Comparison of ENCODE assay signal across 8 cellular contexts in the genomic region with DNA sequence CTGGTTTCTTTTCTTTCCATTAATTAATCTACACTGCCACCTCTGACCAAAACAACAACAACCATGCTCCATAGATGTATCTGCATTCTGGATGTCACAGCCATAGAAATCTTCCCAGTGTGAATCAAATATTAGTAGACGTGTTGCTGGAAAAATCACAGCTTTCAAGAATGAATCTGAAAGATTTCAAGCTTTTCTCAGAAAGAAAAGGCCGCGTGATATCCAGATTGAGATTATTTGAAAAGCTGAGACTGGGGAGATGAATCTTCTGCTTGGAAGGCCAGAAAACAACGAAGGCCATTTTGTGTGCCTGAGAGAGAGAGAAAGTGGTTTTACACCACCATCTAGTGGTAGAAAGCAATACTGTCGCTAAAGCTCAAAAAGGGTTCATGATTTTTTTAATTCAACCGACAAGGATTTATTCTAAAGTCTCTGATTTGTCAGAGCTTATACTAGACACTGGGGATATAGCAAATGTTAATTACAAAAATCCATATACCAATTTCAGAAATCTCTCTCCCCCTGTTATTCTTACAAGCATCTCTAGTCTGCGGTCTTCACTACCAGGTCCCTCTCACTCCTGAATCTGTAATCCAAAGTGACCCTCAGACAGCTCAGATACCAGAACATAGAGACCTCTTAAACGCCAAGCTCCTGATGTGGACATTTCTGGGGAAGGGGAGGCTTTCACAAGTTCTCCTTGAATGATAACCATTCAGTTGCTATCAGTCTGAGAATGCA.
DNase-seq lines count a peak whose midpoint lies in the region; ATAC-seq, FAIRE-seq and TF ChIP-seq lines count a peak whose summit lies in the region.

No MANE protein-coding gene starts in this region.

- H3K9me3 Mint-ChIP-seq in activated T-helper 1 cell treated with anti-CD3 and anti-CD28 coated beads, Interleukin-12 subunit alpha, Interleukin-12 subunit beta, Interleukin-2, Interleukin-4 antibody, amounts not matched to agents 30 ng/mL and 10 ng/mL and 1 ng/mL, durations not matched to agents 14 hours and 24 hours and 36 hours: no peaks in the 10 kb centered on the region

- 17 to 19% methylated on average over 6 to 8 of the region's 8 CpGs for WGBS in gastroesophageal sphincter (ENCODE audit: low coverage in 1 of 2), 2 donors
- 15 to 19% methylated on average over 8 of the region's 8 CpGs for WGBS in pancreas, 2 donors

- no peak for TF ChIP-seq EP300 in gastroesophageal sphincter (IDR thresholded peaks at IDR 0.05)

- peaks cover 32% of the 10 kb centered on the region for H3K4me1 Mint-ChIP-seq in activated T-helper 1 cell treated with anti-CD3 and anti-CD28 coated beads, Interleukin-12 subunit alpha, Interleukin-12 subunit beta, Interleukin-2, Interleukin-4 antibody, amounts not matched to agents 30 ng/mL and 10 ng/mL and 1 ng/mL, durations not matched to agents 14 hours and 24 hours and 36 hours (ENCODE audit: low read depth)

- ATAC-seq in GM19452 (IDR thresholded peaks at IDR 0.05; ENCODE audit: unreplicated experiment): peak; percentile 50
- ATAC-seq in HG03442 (IDR thresholded peaks at IDR 0.05; ENCODE audit: unreplicated experiment): peak; percentile 41
- peak; percentile 57 for ATAC-seq in gastroesophageal sphincter
- ATAC-seq in pancreas: peak; percentile 73 to 93 (median 90)

- no peaks in the 10 kb centered on the region for H4K20me1 ChIP-seq in DOHH2 (ENCODE audit: control insufficient read depth, insufficient read depth, low read depth, low read length)

- H3K27me3 ChIP-seq in DOHH2 (ENCODE audit: control insufficient read depth, low read length) (peaks cover 5% of the 10 kb centered on the region; the same call in 1 of the 2 replicates), gastroesophageal sphincter (no peaks in the 10 kb centered on the region), pancreas (no peaks in the 10 kb centered on the region)

- peak; percentile 67 for TF ChIP-seq CTCF in DOHH2 (IDR thresholded peaks at IDR 0.05; ENCODE audit: low read depth, low read length, poor library complexity, severe bottlenecking)
- peak; percentile 80 to 94 (median 90) for TF ChIP-seq CTCF in gastroesophageal sphincter (IDR thresholded peaks at IDR 0.05)
- TF ChIP-seq CTCF in pancreas (IDR thresholded peaks at IDR 0.05): peak; percentile 58 to 80 (median 68)

- H3K4me3 Mint-ChIP-seq in activated T-helper 1 cell treated with anti-CD3 and anti-CD28 coated beads, Interleukin-12 subunit alpha, Interleukin-12 subunit beta, Interleukin-2, Interleukin-4 antibody, amounts not matched to agents 30 ng/mL and 10 ng/mL and 1 ng/mL, durations not matched to agents 14 hours and 24 hours and 36 hours: peak overlapping the region; percentile 56

- H3F3A ChIP-seq in DOHH2 (ENCODE audit: control insufficient read depth, insufficient read depth): peaks cover 7% of the 10 kb centered on the region

- H3K27me3 Mint-ChIP-seq in activated T-helper 1 cell treated with anti-CD3 and anti-CD28 coated beads, Interleukin-12 subunit alpha, Interleukin-12 subunit beta, Interleukin-2, Interleukin-4 antibody, amounts not matched to agents 30 ng/mL and 10 ng/mL and 1 ng/mL, durations not matched to agents 14 hours and 24 hours and 36 hours (ENCODE audit: insufficient read depth): peaks cover 3% of the 10 kb centered on the region

- H3K27ac ChIP-seq in DOHH2 (ENCODE audit: low read depth, low read length): peak overlapping the region; percentile 63
- peak overlapping the region in 1 of 4 donors; percentile 33 for H3K27ac ChIP-seq in gastroesophageal sphincter
- H3K27ac ChIP-seq in pancreas: no peak overlapping the region

- peak overlapping the region; percentile 41 for H3K4me3 ChIP-seq in DOHH2 (ENCODE audit: low read length)
- H3K4me3 ChIP-seq in gastroesophageal sphincter: no peak overlapping the region
- no peak overlapping the region for H3K4me3 ChIP-seq in pancreas

- H3K27ac Mint-ChIP-seq in activated T-helper 1 cell treated with anti-CD3 and anti-CD28 coated beads, Interleukin-12 subunit alpha, Interleukin-12 subunit beta, Interleukin-2, Interleukin-4 antibody, amounts not matched to agents 30 ng/mL and 10 ng/mL and 1 ng/mL, durations not matched to agents 14 hours and 24 hours and 36 hours: peak overlapping the region; percentile 95

- H3K36me3 ChIP-seq in DOHH2 (ENCODE audit: control insufficient read depth, low read length): no peaks in the 10 kb centered on the region
- no peaks in the 10 kb centered on the region for H3K36me3 ChIP-seq in gastroesophageal sphincter
- no peaks in the 10 kb centered on the region for H3K36me3 ChIP-seq in pancreas

- H3K4me1 ChIP-seq in DOHH2 (ENCODE audit: control insufficient read depth, low read length) (peaks cover 29% of the 10 kb centered on the region), gastroesophageal sphincter (peaks cover 0 to 37% (median 11%) of the 10 kb centered on the region in 3 donors), pancreas (peaks cover 0 to 4% (median 0%) of the 10 kb centered on the region in 3 donors)

- peak overlapping the region; percentile 66 for H3K4me2 ChIP-seq in DOHH2 (ENCODE audit: low read length)

- H3K9me2 ChIP-seq in DOHH2 (replicated peaks; ENCODE audit: control insufficient read depth, low read length): no peaks in the 10 kb centered on the region

- no peaks in the 10 kb centered on the region for H3K79me2 ChIP-seq in DOHH2 (ENCODE audit: control insufficient read depth, low read length)

- no peaks in the 10 kb centered on the region for H3K36me3 Mint-ChIP-seq in activated T-helper 1 cell treated with anti-CD3 and anti-CD28 coated beads, Interleukin-12 subunit alpha, Interleukin-12 subunit beta, Interleukin-2, Interleukin-4 antibody, amounts not matched to agents 30 ng/mL and 10 ng/mL and 1 ng/mL, durations not matched to agents 14 hours and 24 hours and 36 hours (ENCODE audit: low read depth)

- no peak for TF ChIP-seq POLR2A in gastroesophageal sphincter (IDR thresholded peaks at IDR 0.05)

- H3K9me3 ChIP-seq in DOHH2 (ENCODE audit: control insufficient read depth, insufficient read depth, low read length) (no peaks in the 10 kb centered on the region), gastroesophageal sphincter (no peaks in the 10 kb centered on the region), pancreas (no peaks in the 10 kb centered on the region)

- intact Hi-C loops in activated T-helper 1 cell treated with anti-CD3 and anti-CD28 coated beads, Interleukin-12 subunit alpha, Interleukin-12 subunit beta, Interleukin-2, Interleukin-4 antibody, amounts not matched to agents 30 ng/mL and 10 ng/mL and 1 ng/mL, durations not matched to agents 14 hours and 24 hours and 36 hours (cut with micrococcal nuclease): loop anchor here (1.0 to 10.0 kb wide), 11 partner anchors 72 to 1379 kb away; a partner anchor contains a TSS
- intact Hi-C loops in pancreas (cut with DNase I): loop anchor here in 2 of 3 donors (5.0 kb wide), 2 partner anchors 189 to 194 kb away; no protein-coding TSS in a partner anchor

- FAIRE-seq in pancreas (lab: Jason Lieb, UNC): peak; percentile 81

- DNase-seq in NCI-H526 (lab: John Stamatoyannopoulos, UW) (peak; percentile 52 to 77), pancreas (peak in 2 of 6 donors; percentile 7 to 13), UCSD-AML1 (lab: John Stamatoyannopoulos, UW; ENCODE audit: unreplicated experiment) (no peak)
- peak; percentile 39 for DNase-seq in activated T-helper 1 cell treated with anti-CD3 and anti-CD28 coated beads, Interleukin-12 subunit alpha, Interleukin-12 subunit beta, Interleukin-2, Interleukin-4 antibody, amounts not matched to agents 30 ng/mL and 10 ng/mL and 1 ng/mL, durations not matched to agents 14 hours and 24 hours and 36 hours (ENCODE audit: low spot score)
